Comparison of ENCODE assay signal across 1 cellular context in genomic region chr1:55209247-55209646, GRCh38.
TF ChIP-seq lines count a peak whose summit lies in the region.

No MANE protein-coding gene starts in this region.

TF ChIP-seq in GM12878, 131 proteins besides CTCF, POLR2A, EP300 and RAD21 (continued from another document):
- TF ChIP-seq CEBPZ (IDR thresholded peaks at IDR 0.05; ENCODE audit: low read depth, low read length), result no peak
- TF ChIP-seq CREB1 (IDR thresholded peaks at IDR 0.05; ENCODE audit: low read depth), result no peak
- TF ChIP-seq USF1 (IDR thresholded peaks at IDR 0.05; ENCODE audit: borderline replicate concordance, extremely low read length, insufficient read depth, low read depth, low read length), result no peak
- TF ChIP-seq MYC (IDR thresholded peaks at IDR 0.05; ENCODE audit: insufficient read depth, insufficient read length, insufficient replicate concordance, low read length, severe bottlenecking), result no peak
- TF ChIP-seq ATF7 (IDR thresholded peaks at IDR 0.05; ENCODE audit: low read depth), result peak; percentile 58
- no peak for TF ChIP-seq ZNF687 (IDR thresholded peaks at IDR 0.05)
- no peak for TF ChIP-seq SMAD5 (IDR thresholded peaks at IDR 0.05; ENCODE audit: low read depth)
- no peak for TF ChIP-seq EZH2 (IDR thresholded peaks at IDR 0.05; ENCODE audit: borderline replicate concordance, control insufficient read depth, low read depth, low read length)
- TF ChIP-seq PAX8 (IDR thresholded peaks at IDR 0.05), result no peak
- no peak for TF ChIP-seq NR2C2 (IDR thresholded peaks at IDR 0.05; ENCODE audit: borderline replicate concordance, control insufficient read depth, insufficient read length, low read depth)
- no peak for TF ChIP-seq ZNF24 (IDR thresholded peaks at IDR 0.05)
- TF ChIP-seq ETV6 (conservative IDR thresholded peaks at IDR 0.05 in 1 of 2, IDR thresholded peaks at IDR 0.05 in 1 of 2; ENCODE audit: borderline replicate concordance in 1 of 2, low read depth in 1 of 2), result no peak
- no peak for TF ChIP-seq ZNF207 (IDR thresholded peaks at IDR 0.05; ENCODE audit: borderline replicate concordance)
- no peak for TF ChIP-seq IKZF1 (conservative IDR thresholded peaks at IDR 0.05)
- peak; percentile 42; the same call in 1 of the 2 replicates for TF ChIP-seq RUNX3 (IDR thresholded peaks at IDR 0.05; ENCODE audit: low read length)
- no peak for TF ChIP-seq RAD51 (IDR thresholded peaks at IDR 0.05)
- TF ChIP-seq CHD4 (IDR thresholded peaks at IDR 0.05), result no peak
- no peak for TF ChIP-seq YY1 (IDR thresholded peaks at IDR 0.05; ENCODE audit: low read depth, low read length)
- TF ChIP-seq ZBTB40 (IDR thresholded peaks at IDR 0.05; ENCODE audit: borderline replicate concordance), result no peak
- TF ChIP-seq, protein P1, sequence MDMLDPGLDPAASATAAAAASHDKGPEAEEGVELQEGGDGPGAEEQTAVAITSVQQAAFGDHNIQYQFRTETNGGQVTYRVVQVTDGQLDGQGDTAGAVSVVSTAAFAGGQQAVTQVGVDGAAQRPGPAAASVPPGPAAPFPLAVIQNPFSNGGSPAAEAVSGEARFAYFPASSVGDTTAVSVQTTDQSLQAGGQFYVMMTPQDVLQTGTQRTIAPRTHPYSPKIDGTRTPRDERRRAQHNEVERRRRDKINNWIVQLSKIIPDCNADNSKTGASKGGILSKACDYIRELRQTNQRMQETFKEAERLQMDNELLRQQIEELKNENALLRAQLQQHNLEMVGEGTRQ (IDR thresholded peaks at IDR 0.05; ENCODE audit: borderline replicate concordance, low read depth, low read length), result no peak
TF ChIP-seq in GM12878: peak in this region for 3.
